In the genomic region with DNA sequence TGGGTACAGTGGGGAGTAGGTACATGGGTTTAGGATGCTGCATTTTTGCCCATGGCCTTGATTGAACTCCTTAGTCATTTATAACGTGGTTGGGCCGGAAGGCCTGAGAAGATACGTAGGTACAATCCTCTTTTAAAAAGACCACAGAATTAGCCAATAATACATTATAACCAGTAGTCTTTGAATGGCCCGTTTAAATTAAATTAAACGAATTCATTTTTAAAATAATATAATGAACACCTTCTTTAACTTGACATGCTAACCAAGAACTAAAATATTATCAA, we compare ENCODE assay signal across 8 cellular contexts. TPM values are rescaled to one million over a fixed set of nuclear protein-coding genes. Genes with fewer than 3 reads are reported as not detected.
DNase-seq lines count a peak whose midpoint lies in the region; ATAC-seq, FAIRE-seq and TF ChIP-seq lines count a peak whose summit lies in the region.

No MANE protein-coding gene starts in this region.

- H3K4me3 Mint-ChIP-seq in T-cell: peak overlapping the region; percentile 90 to 98 (median 97)

- no peak for FAIRE-seq in frontal cortex (lab: Jason Lieb, UNC)

- DNase-seq in NOMO-1 treated with DMSO at 0.1 percent for 48 hours (lab: John Stamatoyannopoulos, UW; ENCODE audit: unreplicated experiment) (peak; percentile 57), NOMO-1 treated with dmso at 0.1 percent for 144 hours (lab: John Stamatoyannopoulos, UW; ENCODE audit: unreplicated experiment) (no peak), T-cell (no peak), sciatic nerve (ENCODE audit: low spot score) (no peak), frontal cortex (ENCODE audit: low spot score in 2 of 2) (no peak)

- H3K27me3 Mint-ChIP-seq in T-cell: peaks cover 6 to 10% of the 10 kb centered on the region in 2 donors

- WGBS in gastroesophageal sphincter (ENCODE audit: low coverage in 1 of 2), 2 donors: 3 to 6% methylated on average over 5 of the region's 5 CpGs

- peaks cover 0 to 37% (median 7%) of the 10 kb centered on the region in 3 donors for H3K4me1 ChIP-seq in gastroesophageal sphincter

- H3K9me3 Mint-ChIP-seq in T-cell: peaks cover 5 to 16% (median 9%) of the 10 kb centered on the region in 3 donors

- H3K27me3 ChIP-seq in gastroesophageal sphincter: no peaks in the 10 kb centered on the region

- H3K4me1 Mint-ChIP-seq in T-cell: peaks cover 25 to 42% (median 37%) of the 10 kb centered on the region in 3 donors

- H3K4me3 ChIP-seq in gastroesophageal sphincter: peak overlapping the region; percentile 87 to 94

- TF ChIP-seq POLR2A in gastroesophageal sphincter (IDR thresholded peaks at IDR 0.05): no peak

- CTCF ChIA-PET in T-cell (lab: Charles Lee): interaction anchor here in 1 of 2 donors (1.4 kb wide), 1 partner anchor 69 kb away, joined by 4 read pairs; no protein-coding TSS in a partner anchor

- ATAC-seq in T-cell (replicated peaks in 1 of 4) (peak in 1 of 4 experiments; percentile 43), gastroesophageal sphincter (peak; percentile 52), sciatic nerve (peak; percentile 51), GM19351 (IDR thresholded peaks at IDR 0.05; ENCODE audit: unreplicated experiment) (no peak), GM18907 (IDR thresholded peaks at IDR 0.05; ENCODE audit: unreplicated experiment) (no peak)

- POLR2A ChIA-PET in T-cell (lab: Charles Lee): no interaction called here

- H3K9me3 ChIP-seq in gastroesophageal sphincter: peaks cover 0 to 8% (median 0%) of the 10 kb centered on the region in 3 donors

- H3K27ac ChIP-seq in gastroesophageal sphincter: peak overlapping the region; percentile 84 to 98 (median 94)

- intact Hi-C loops in sciatic nerve (cut with DNase I): no loop called here

- H3K27ac Mint-ChIP-seq in T-cell: peak overlapping the region; percentile 95 to 97

- TF ChIP-seq EP300 in gastroesophageal sphincter (IDR thresholded peaks at IDR 0.05): no peak

- H3K36me3 Mint-ChIP-seq in T-cell: peaks cover 22% of the 10 kb centered on the region

- H3K36me3 ChIP-seq in gastroesophageal sphincter: peaks cover 0 to 7% of the 10 kb centered on the region in 2 donors

- TF ChIP-seq CTCF in gastroesophageal sphincter (IDR thresholded peaks at IDR 0.05): no peak

RNA-seq across cellular contexts. Expression of gene ADAR, which starts 20.1 kb away (rescaled TPM):
- total RNA-seq in T-cell: 100 to 1,000 TPM; 212 to 255 (median 228) TPM
- 100 to 1,000 TPM in 1 of 4 donors, 10 to 100 TPM in 3; 71.0 to 108 (median 90.4) TPM for total RNA-seq in gastroesophageal sphincter
- total RNA-seq in sciatic nerve: 139 TPM
- 63.2 TPM for total RNA-seq in frontal cortex

Comparison
In these comparisons a context has a peak if more than half of its experiments do, and no peak if none do; other contexts are left out.
1. ATAC-seq: peak in gastroesophageal sphincter (single experiment) and sciatic nerve (single experiment); none in GM19351 (single experiment) and GM18907 (single experiment).